22 cellular contexts compared by ENCODE assay signal in the genomic region with DNA sequence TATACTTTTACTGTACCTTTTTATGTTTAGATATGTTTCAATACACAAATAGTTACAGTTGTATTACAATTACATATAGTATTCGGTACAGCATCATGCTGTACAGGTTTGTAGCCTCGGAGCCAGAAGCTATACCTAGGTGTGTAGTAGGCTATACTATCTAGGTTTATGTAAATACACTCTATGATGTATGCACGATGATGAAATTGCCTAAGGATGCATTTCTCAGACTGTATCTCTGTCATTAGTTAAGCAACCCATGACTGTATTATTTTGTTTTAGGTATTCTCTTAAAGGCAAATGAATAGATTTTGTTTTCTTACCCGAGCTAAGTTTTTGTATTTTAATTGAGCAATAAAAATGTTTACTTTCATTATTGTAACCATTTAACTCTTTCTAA.
"Had no signal": no experiment of that assay in that cellular context is flagged by ENCODE, and none has a peak within 500 bp of the region (broad histone marks: within the 10 kb centered on the region; RNA-seq: fewer than 3 reads in every experiment).

No MANE protein-coding gene starts in this region.

- H3K27ac ChIP-seq: RWPE1, SJCRH30 had no signal

- H3K4me3 ChIP-seq: SJCRH30 had no signal

- H3K9me3 ChIP-seq: SJCRH30 had no signal

- ATAC-seq: HepG2, Panc1, SK-N-SH treated with all-trans-retinoic acid at 6 μM for 48 hours had no signal

- H3K4me1 ChIP-seq: SJCRH30 had no signal

- H3K36me3 ChIP-seq: SJCRH30 had no signal

- DNase-seq: IMR-90, Kasumi-1, KG1, MV-4-11, NCI-H1048, NCI-H1105, NCI-H1417, NCI-H1436 treated with DMSO at 0.1 percent for 48 hours, NCI-H1694, NCI-H187 treated with DMSO at 0.1 percent for 48 hours, NCI-H2029 treated with DMSO at 0.1 percent for 48 hours, NCI-H2107, NCI-H2227 treated with DMSO at 0.1 percent for 48 hours, NCI-H524, NCI-H526 treated with DMSO at 0.1 percent for 48 hours, NCI-H774, SHP77, SJCRH30 had no signal

- H3K27me3 ChIP-seq: SJCRH30 had no signal

- FAIRE-seq: HepG2 had no signal
